Comparison of ENCODE assay signal across 8 cellular contexts in the genomic region with DNA sequence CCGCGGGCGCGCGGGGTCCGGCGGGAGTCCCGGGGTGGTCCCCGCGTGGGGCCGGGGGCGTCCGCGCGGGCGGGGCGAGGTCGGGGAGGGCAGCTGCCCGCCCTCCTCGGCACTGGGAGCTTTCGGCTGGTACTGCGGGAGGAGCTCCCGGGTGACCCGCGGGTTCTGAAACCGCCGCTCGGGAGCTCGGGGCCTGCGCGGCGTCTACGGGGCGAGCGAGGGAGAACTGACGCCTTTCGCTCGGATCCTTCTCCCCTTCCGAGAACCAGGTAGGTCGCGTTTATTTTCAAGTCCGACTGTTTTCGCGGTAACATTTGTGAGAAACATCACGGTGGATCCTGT. TPM values are rescaled to one million over a fixed set of nuclear protein-coding genes. Genes with fewer than 3 reads are reported as not detected.
DNase-seq lines count a peak whose midpoint lies in the region; ATAC-seq and TF ChIP-seq lines count a peak whose summit lies in the region.
"Not testable (repeated sequence)": the region's sequence is repeated elsewhere in the genome, so short reads cannot be mapped to it uniquely, and the experiment has no call there.

No MANE protein-coding gene starts in this region.

- H3K9me3 ChIP-seq in AG04450 (ENCODE audit: control insufficient read depth, insufficient read depth, low read length) (peaks cover 22% of the 10 kb centered on the region), heart right ventricle (peaks cover 0 to 15% (median 0%) of the 10 kb centered on the region in 11 donors)
- not testable (repeated sequence) for H3K9me3 ChIP-seq in colonic mucosa

- H3K36me3 Mint-ChIP-seq in activated CD8-positive, alpha-beta memory T cell treated with anti-CD3 and anti-CD28 coated beads, Interleukin-2, amount 10 ng/mL, durations not matched to agents 7 days and 5 days; naive thymus-derived CD8-positive, alpha-beta T cell: not testable (repeated sequence)

- peak overlapping the region; percentile 48 for H3K4me3 ChIP-seq in AG04450 (ENCODE audit: low read depth, low read length)
- peak overlapping the region; percentile 38 for H3K4me3 ChIP-seq in colonic mucosa
- peak overlapping the region in 9 of 10 donors; percentile 40 to 60 (median 56) for H3K4me3 ChIP-seq in heart right ventricle
- peak overlapping the region; percentile 23 to 51 (median 38) for H3K4me3 ChIP-seq in skin epidermis

- 2 to 4% methylated on average over 25 to 45 of the region's 45 CpGs for WGBS in heart right ventricle, 2 donors

- not testable (repeated sequence) for H3K27me3 Mint-ChIP-seq in activated CD8-positive, alpha-beta memory T cell treated with anti-CD3 and anti-CD28 coated beads, Interleukin-2, amount 10 ng/mL, durations not matched to agents 7 days and 5 days; naive thymus-derived CD8-positive, alpha-beta T cell

- peaks cover 14% of the 10 kb centered on the region for H3K4me1 Mint-ChIP-seq in activated CD8-positive, alpha-beta memory T cell treated with anti-CD3 and anti-CD28 coated beads, Interleukin-2, amount 10 ng/mL, durations not matched to agents 7 days and 5 days
- peaks cover 5 to 31% (median 9%) of the 10 kb centered on the region in 4 donors for H3K4me1 Mint-ChIP-seq in naive thymus-derived CD8-positive, alpha-beta T cell

- H3K4me3 Mint-ChIP-seq in activated CD8-positive, alpha-beta memory T cell treated with anti-CD3 and anti-CD28 coated beads, Interleukin-2, amount 10 ng/mL, durations not matched to agents 7 days and 5 days: peak overlapping the region; percentile 67
- H3K4me3 Mint-ChIP-seq in naive thymus-derived CD8-positive, alpha-beta T cell: peak overlapping the region; percentile 71 to 92 (median 84)

- DNase-seq in AG04450 (ENCODE audit: low read depth, low spot score); activated CD8-positive, alpha-beta memory T cell treated with anti-CD3 and anti-CD28 coated beads, Interleukin-2, amount 10 ng/mL, durations not matched to agents 7 days and 5 days; colonic mucosa; heart right ventricle; naive thymus-derived CD8-positive, alpha-beta T cell: not testable (repeated sequence)
- peak; percentile 44 for DNase-seq in NCI-H146 (lab: John Stamatoyannopoulos, UW)

- POLR2A ChIA-PET in AG04450 (lab: Yijun Ruan, JAX): interaction anchor here (0.7 to 1.5 kb wide), 4 partner anchors 10 to 261 kb away, joined by 3 to 7 read pairs (median 4); a partner anchor contains a TSS
- POLR2A ChIA-PET in naive thymus-derived CD8-positive, alpha-beta T cell (lab: Charles Lee): interaction anchor here (0.9 to 2.7 kb wide), 10 partner anchors 15 to 547 kb away, joined by 3 to 12 read pairs (median 5); a partner anchor contains a TSS

- H3K27me3 ChIP-seq in AG04450 (ENCODE audit: control insufficient read depth, insufficient read depth, low read length); colonic mucosa: not testable (repeated sequence)
- peaks cover 0 to 18% (median 0%) of the 10 kb centered on the region in 7 donors for H3K27me3 ChIP-seq in heart right ventricle

- CTCF ChIA-PET in AG04450 (lab: Charles Lee): not testable (repeated sequence)
- CTCF ChIA-PET in activated CD8-positive, alpha-beta memory T cell treated with anti-CD3 and anti-CD28 coated beads, Interleukin-2, amount 10 ng/mL, durations not matched to agents 7 days and 5 days (lab: Charles Lee): interaction anchor here (1.0 to 1.6 kb wide), 5 partner anchors 9 to 453 kb away, joined by 3 to 6 read pairs (median 4); no protein-coding TSS in a partner anchor

- ATAC-seq in GM21576 (IDR thresholded peaks at IDR 0.05; ENCODE audit: unreplicated experiment): peak; percentile 21
- ATAC-seq in activated CD8-positive, alpha-beta memory T cell treated with anti-CD3 and anti-CD28 coated beads, Interleukin-2, amount 10 ng/mL, durations not matched to agents 7 days and 5 days: not testable (repeated sequence)
- ATAC-seq in heart right ventricle: peak in 3 of 8 donors; percentile 3 to 50 (median 11)
- peak in 1 of 2 donors; percentile 61 for ATAC-seq in naive thymus-derived CD8-positive, alpha-beta T cell

- H3K27ac Mint-ChIP-seq in activated CD8-positive, alpha-beta memory T cell treated with anti-CD3 and anti-CD28 coated beads, Interleukin-2, amount 10 ng/mL, durations not matched to agents 7 days and 5 days: not testable (repeated sequence)
- H3K27ac Mint-ChIP-seq in naive thymus-derived CD8-positive, alpha-beta T cell: peak overlapping the region in 7 of 10 donors; percentile 71 to 94 (median 88)

- H3K36me3 ChIP-seq in colonic mucosa, heart right ventricle: not testable (repeated sequence)

- intact Hi-C loops in colonic mucosa (cut with DNase I); heart right ventricle (cut with DNase I): not testable (repeated sequence)

- TF ChIP-seq CTCF in AG04450 (IDR thresholded peaks at IDR 0.05; ENCODE audit: low read depth, low read length); colonic mucosa (IDR thresholded peaks at IDR 0.05); heart right ventricle (IDR thresholded peaks at IDR 0.05): not testable (repeated sequence)

- H3K9ac ChIP-seq in colonic mucosa (ENCODE audit: low read depth in 2 of 2, low read length in 2 of 2): not testable (repeated sequence)

- H3K27ac ChIP-seq in AG04450 (ENCODE audit: low read depth, low read length); colonic mucosa; heart right ventricle; skin epidermis: not testable (repeated sequence)

- not testable (repeated sequence) for H3K4me1 ChIP-seq in colonic mucosa
- H3K4me1 ChIP-seq in heart right ventricle: peaks cover 0 to 11% (median 7%) of the 10 kb centered on the region in 9 donors

- not testable (repeated sequence) for H3K9me3 Mint-ChIP-seq in activated CD8-positive, alpha-beta memory T cell treated with anti-CD3 and anti-CD28 coated beads, Interleukin-2, amount 10 ng/mL, durations not matched to agents 7 days and 5 days (ENCODE audit: low read depth)
- peaks cover 0 to 13% (median 6%) of the 10 kb centered on the region in 9 donors for H3K9me3 Mint-ChIP-seq in naive thymus-derived CD8-positive, alpha-beta T cell

RNA-seq across cellular contexts. Expression of a gene that starts 30.2 kb away (rescaled TPM):
- 11.3 and 13.1 TPM in 2 replicates for polyA plus RNA-seq in AG04450 (2011; rRNA removed)
- polyA minus RNA-seq in AG04450 (2011; rRNA and poly(A)+ RNA removed): 11.8 and 22.6 TPM in 2 replicates
- total RNA-seq in activated CD8-positive, alpha-beta memory T cell treated with anti-CD3 and anti-CD28 coated beads, Interleukin-2, amount 10 ng/mL, durations not matched to agents 7 days and 5 days: 1 to 10 TPM; 8.1 to 9.3 TPM
- total RNA-seq in colonic mucosa: 1 to 10 TPM; 3.9 to 6.4 TPM
- 10 to 100 TPM in 2 of 10 donors, 1 to 10 TPM in 8; 5.9 to 11.3 (median 8.8) TPM for total RNA-seq in heart right ventricle
- 1 to 10 TPM; 1.7 to 1.8 TPM for polyA plus RNA-seq in heart right ventricle
- total RNA-seq in naive thymus-derived CD8-positive, alpha-beta T cell: 10 to 100 TPM in 1 of 2 experiments, 1 to 10 TPM in 1; 8.7 to 11.0 TPM
- polyA plus RNA-seq in naive thymus-derived CD8-positive, alpha-beta T cell: 1 to 10 TPM; 2.0 to 5.5 (median 2.9) TPM

RNA-seq across cellular contexts. Expression of a gene that starts 47.4 kb away (rescaled TPM):
- polyA plus RNA-seq in AG04450 (2011; rRNA removed) (0.25 TPM in 1 of 2 replicates, not detected in the other), heart right ventricle (under 1 TPM in 1 of 2 donors, not detected in 1; 0.20 TPM)
- polyA minus RNA-seq in AG04450 (2011; rRNA and poly(A)+ RNA removed): not detected in 2 replicates
- total RNA-seq in activated CD8-positive, alpha-beta memory T cell treated with anti-CD3 and anti-CD28 coated beads, Interleukin-2, amount 10 ng/mL, durations not matched to agents 7 days and 5 days: not detected
- total RNA-seq in colonic mucosa (1 to 10 TPM in 1 of 2 donors, not detected in 1; 1.3 TPM), heart right ventricle (under 1 TPM in 1 of 10 donors, not detected in 9; 0.36 TPM)
- not detected for total RNA-seq in naive thymus-derived CD8-positive, alpha-beta T cell
- not detected for polyA plus RNA-seq in naive thymus-derived CD8-positive, alpha-beta T cell
